10 cellular contexts compared by ENCODE assay signal in the genomic region with DNA sequence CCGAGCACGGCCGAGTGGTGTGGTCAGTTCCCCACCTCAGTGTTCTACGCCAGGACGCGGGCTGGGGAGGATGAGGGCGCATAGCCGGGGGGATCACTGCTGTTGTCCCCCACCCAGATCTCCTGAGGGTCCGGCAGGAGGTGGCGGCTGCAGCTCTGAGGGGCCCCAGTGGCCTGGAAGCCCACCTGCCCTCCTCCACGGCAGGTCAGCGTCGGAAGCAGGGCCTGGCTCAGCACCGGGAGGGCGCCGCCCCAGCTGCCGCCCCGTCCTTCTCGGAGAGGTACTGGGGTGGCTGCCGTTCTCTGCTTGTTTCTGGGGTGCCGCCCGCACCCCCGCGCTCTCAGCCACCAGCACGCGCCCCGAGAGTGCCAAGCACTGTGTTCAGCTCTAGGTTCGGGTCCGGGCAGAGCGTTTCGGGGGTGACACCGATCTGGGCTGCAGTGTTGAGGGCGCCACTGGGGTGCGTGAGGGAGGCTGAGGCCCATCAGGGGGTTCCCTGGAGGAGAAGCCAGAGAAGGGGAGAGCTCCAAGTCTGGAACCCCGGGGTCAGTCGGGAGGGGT. TPM values are rescaled to one million over a fixed set of nuclear protein-coding genes. Genes with fewer than 3 reads are reported as not detected.
DNase-seq lines count a peak whose midpoint lies in the region; ATAC-seq and TF ChIP-seq lines count a peak whose summit lies in the region.
"Had no signal": no experiment of that assay in that cellular context is flagged by ENCODE, and none has a peak within 500 bp of the region (broad histone marks: within the 10 kb centered on the region; RNA-seq: fewer than 3 reads in every experiment).

No MANE protein-coding gene starts in this region.

- H3K4me3 Mint-ChIP-seq in T-helper 1 cell treated with Interleukin-12 subunit alpha and Interleukin-12 subunit beta and Interleukin-4 antibody, amounts not matched to agents 30 μg/mL and 1 μg/mL, for 36 hours = peak overlapping the region; percentile 59
- peak overlapping the region; percentile 70 for H3K4me3 Mint-ChIP-seq in WTC11
- peak overlapping the region; percentile 75 to 80 for H3K4me3 Mint-ChIP-seq in stimulated activated naive B cell treated with anti-CD40 and anti-IgM and Interleukin-4, amounts not matched to agents 10 μg/mL and 1 μg/mL and 100 μg/mL, for 72 hours

- peak overlapping the region; percentile 45 for H3K27ac Mint-ChIP-seq in T-helper 1 cell treated with Interleukin-12 subunit alpha and Interleukin-12 subunit beta and Interleukin-4 antibody, amounts not matched to agents 30 μg/mL and 1 μg/mL, for 36 hours
- H3K27ac Mint-ChIP-seq in WTC11 = no peak overlapping the region
- H3K27ac Mint-ChIP-seq in stimulated activated naive B cell treated with anti-CD40 and anti-IgM and Interleukin-4, amounts not matched to agents 10 μg/mL and 1 μg/mL and 100 μg/mL, for 72 hours = peak overlapping the region; percentile 80

- peaks cover 8% of the 10 kb centered on the region for H3K36me3 Mint-ChIP-seq in T-helper 1 cell treated with Interleukin-12 subunit alpha and Interleukin-12 subunit beta and Interleukin-4 antibody, amounts not matched to agents 30 μg/mL and 1 μg/mL, for 36 hours (ENCODE audit: low read depth)
- no peaks in the 10 kb centered on the region for H3K36me3 Mint-ChIP-seq in WTC11
- H3K36me3 Mint-ChIP-seq in stimulated activated naive B cell treated with anti-CD40 and anti-IgM and Interleukin-4, amounts not matched to agents 10 μg/mL and 1 μg/mL and 100 μg/mL, for 72 hours = peaks cover 17 to 19% of the 10 kb centered on the region in 2 donors

- H3K4me1 Mint-ChIP-seq in T-helper 1 cell treated with Interleukin-12 subunit alpha and Interleukin-12 subunit beta and Interleukin-4 antibody, amounts not matched to agents 30 μg/mL and 1 μg/mL, for 36 hours (ENCODE audit: low read depth) = peaks cover 3% of the 10 kb centered on the region
- peaks cover 6% of the 10 kb centered on the region for H3K4me1 Mint-ChIP-seq in WTC11
- H3K4me1 Mint-ChIP-seq in stimulated activated naive B cell treated with anti-CD40 and anti-IgM and Interleukin-4, amounts not matched to agents 10 μg/mL and 1 μg/mL and 100 μg/mL, for 72 hours = peaks cover 14 to 26% of the 10 kb centered on the region in 2 donors

- H3K9me3 Mint-ChIP-seq in T-helper 1 cell treated with Interleukin-12 subunit alpha and Interleukin-12 subunit beta and Interleukin-4 antibody, amounts not matched to agents 30 μg/mL and 1 μg/mL, for 36 hours = no peaks in the 10 kb centered on the region
- H3K9me3 Mint-ChIP-seq in WTC11 = no peaks in the 10 kb centered on the region
- no peaks in the 10 kb centered on the region for H3K9me3 Mint-ChIP-seq in stimulated activated naive B cell treated with anti-CD40 and anti-IgM and Interleukin-4, amounts not matched to agents 10 μg/mL and 1 μg/mL and 100 μg/mL, for 72 hours

- CTCF ChIA-PET in WTC11 (lab: Charles Lee) = interaction anchor here (0.8 to 4.9 kb wide), 15 partner anchors 10 to 123 kb away, joined by 3 to 40 read pairs (median 4); a partner anchor contains a TSS

- H3K27me3 Mint-ChIP-seq in T-helper 1 cell treated with Interleukin-12 subunit alpha and Interleukin-12 subunit beta and Interleukin-4 antibody, amounts not matched to agents 30 μg/mL and 1 μg/mL, for 36 hours (ENCODE audit: low read depth) = peaks cover 30% of the 10 kb centered on the region
- H3K27me3 Mint-ChIP-seq in WTC11 (ENCODE audit: low read depth) = peaks cover 61% of the 10 kb centered on the region
- peaks cover 36 to 46% of the 10 kb centered on the region in 2 donors for H3K27me3 Mint-ChIP-seq in stimulated activated naive B cell treated with anti-CD40 and anti-IgM and Interleukin-4, amounts not matched to agents 10 μg/mL and 1 μg/mL and 100 μg/mL, for 72 hours

- peak overlapping the region; percentile 2 for H3K4me3 ChIP-seq in iPS-11a (ENCODE audit: low read depth, low read length)

- POLR2A ChIA-PET in WTC11 (lab: Charles Lee) = no interaction called here

- no peak for TF ChIP-seq CTCF in WTC11 (IDR thresholded peaks at IDR 0.05)

- ATAC-seq in WTC11 (no peak), GM18861 (IDR thresholded peaks at IDR 0.05; ENCODE audit: unreplicated experiment) (no peak)
- peak; percentile 8 to 10 for ATAC-seq in stimulated activated naive B cell treated with anti-CD40 and anti-IgM and Interleukin-4, amounts not matched to agents 10 μg/mL and 1 μg/mL and 100 μg/mL, for 72 hours (replicated peaks)

- DNase-seq in T-helper 1 cell (no peak), WTC11 (ENCODE audit: low spot score) (no peak), NCI-H2196 (lab: John Stamatoyannopoulos, UW; ENCODE audit: unreplicated experiment) (no peak), cerebellum (ENCODE audit: low spot score) (no peak)
- no peak for DNase-seq in stimulated activated naive B cell treated with anti-CD40 and anti-IgM and Interleukin-4, amounts not matched to agents 10 μg/mL and 1 μg/mL and 100 μg/mL, for 72 hours

TF ChIP-seq in WTC11, 78 proteins besides CTCF, POLR2A, EP300 and RAD21:
- TF ChIP-seq, protein P1, sequence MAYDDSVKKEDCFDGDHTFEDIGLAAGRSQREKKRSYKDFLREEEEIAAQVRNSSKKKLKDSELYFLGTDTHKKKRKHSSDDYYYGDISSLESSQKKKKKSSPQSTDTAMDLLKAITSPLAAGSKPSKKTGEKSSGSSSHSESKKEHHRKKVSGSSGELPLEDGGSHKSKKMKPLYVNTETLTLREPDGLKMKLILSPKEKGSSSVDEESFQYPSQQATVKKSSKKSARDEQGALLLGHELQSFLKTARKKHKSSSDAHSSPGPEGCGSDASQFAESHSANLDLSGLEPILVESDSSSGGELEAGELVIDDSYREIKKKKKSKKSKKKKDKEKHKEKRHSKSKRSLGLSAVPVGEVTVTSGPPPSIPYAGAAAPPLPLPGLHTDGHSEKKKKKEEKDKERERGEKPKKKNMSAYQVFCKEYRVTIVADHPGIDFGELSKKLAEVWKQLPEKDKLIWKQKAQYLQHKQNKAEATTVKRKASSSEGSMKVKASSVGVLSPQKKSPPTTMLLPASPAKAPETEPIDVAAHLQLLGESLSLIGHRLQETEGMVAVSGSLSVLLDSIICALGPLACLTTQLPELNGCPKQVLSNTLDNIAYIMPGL (CRISPR knock-in tag; IDR thresholded peaks at IDR 0.05) = 0 out of 2 replicates have a peak, but pooled peaks have one; percentile 1
- TF ChIP-seq NFYB (CRISPR knock-in tag; conservative IDR thresholded peaks at IDR 0.05; ENCODE audit: low read depth) = no peak
- TF ChIP-seq GABPB1 (CRISPR knock-in tag; IDR thresholded peaks at IDR 0.05) = no peak
- TF ChIP-seq ZNF232 (CRISPR knock-in tag; IDR thresholded peaks at IDR 0.05) = no peak
- TF ChIP-seq, protein P2, sequence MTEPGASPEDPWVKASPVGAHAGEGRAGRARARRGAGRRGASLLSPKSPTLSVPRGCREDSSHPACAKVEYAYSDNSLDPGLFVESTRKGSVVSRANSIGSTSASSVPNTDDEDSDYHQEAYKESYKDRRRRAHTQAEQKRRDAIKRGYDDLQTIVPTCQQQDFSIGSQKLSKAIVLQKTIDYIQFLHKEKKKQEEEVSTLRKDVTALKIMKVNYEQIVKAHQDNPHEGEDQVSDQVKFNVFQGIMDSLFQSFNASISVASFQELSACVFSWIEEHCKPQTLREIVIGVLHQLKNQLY (CRISPR knock-in tag; IDR thresholded peaks at IDR 0.05) = 0 out of 2 replicates have a peak, but pooled peaks have one; percentile 44

RNA-seq across cellular contexts. Expression of a gene that starts 17.4 kb away (rescaled TPM):
- 1.7 to 2.7 TPM (median 2.3 TPM) in 3 replicates for total RNA-seq in WTC11 (2021)
- 2.4 TPM for total RNA-seq in cerebellum
- total RNA-seq: activated CD8-positive, alpha-beta memory T cell treated with anti-CD3 and anti-CD28 coated beads for 36 hours had no signal

RNA-seq across cellular contexts. Expression of a gene that starts 17.9 kb away (rescaled TPM):
- total RNA-seq in WTC11 (2021) (149 to 182 TPM (median 150 TPM) in 3 replicates), cerebellum (30.2 TPM)

RNA-seq across cellular contexts. Expression of a gene that starts 19.3 kb away (rescaled TPM):
- total RNA-seq in WTC11 (2021) = 46.2 to 66.9 TPM (median 47.2 TPM) in 3 replicates
- total RNA-seq in cerebellum = 7.3 TPM

RNA-seq across cellular contexts. Expression of a gene that starts 25.2 kb away (rescaled TPM):
- total RNA-seq in WTC11 (2021) (2.9 to 3.4 TPM (median 3.0 TPM) in 3 replicates), cerebellum (not detected)

RNA-seq across cellular contexts. Expression of a gene that starts 40.8 kb away (rescaled TPM):
- total RNA-seq in WTC11 (2021) = not detected in 3 replicates
- 0.18 TPM for total RNA-seq in cerebellum
- total RNA-seq: activated CD8-positive, alpha-beta memory T cell treated with anti-CD3 and anti-CD28 coated beads for 36 hours; kidney epithelial cell had no signal

Comparison
In these comparisons a context has a peak if more than half of its experiments do, and no peak if none do; other contexts are left out.
1. ATAC-seq: peak in stimulated activated naive B cell treated with anti-CD40 and anti-IgM and Interleukin-4, amounts not matched to agents 10 μg/mL and 1 μg/mL and 100 μg/mL, for 72 hours (2 of 2); none in WTC11 (single experiment) and GM18861 (single experiment).
2. Peak in every context shown above with its lines, with median percentiles within 50 percentile points of each other: H3K4me3 Mint-ChIP-seq.